ENCODE assay signal across 25 cellular contexts in genomic region chr15:85745525-85745924, GRCh38. TPM values are rescaled to one million over a fixed set of nuclear protein-coding genes. Genes with fewer than 3 reads are reported as not detected.
DNase-seq lines count a peak whose midpoint lies in the region; ATAC-seq and TF ChIP-seq lines count a peak whose summit lies in the region.
"Had no signal": no experiment of that assay in that cellular context is flagged by ENCODE, and none has a peak within 500 bp of the region (broad histone marks: within the 10 kb centered on the region; RNA-seq: fewer than 3 reads in every experiment).

No MANE protein-coding gene starts in this region.

- H3K9me3 ChIP-seq in RWPE2 (ENCODE audit: severe bottlenecking) (no peaks in the 10 kb centered on the region), trophoblast cell (ENCODE audit: insufficient read depth, low read depth, low read length) (no peaks in the 10 kb centered on the region)
- H3K9me3 ChIP-seq: A549, right lobe of liver, upper lobe of left lung had no signal

- no peak overlapping the region for H3K23ac ChIP-seq in trophoblast cell (ENCODE audit: low read length)

- H3K27me3 ChIP-seq in RWPE2 (ENCODE audit: insufficient read depth, poor library complexity, severe bottlenecking) (no peaks in the 10 kb centered on the region), trophoblast cell (ENCODE audit: insufficient read depth, low read length) (no peaks in the 10 kb centered on the region)
- H3K27me3 ChIP-seq: right lobe of liver, upper lobe of left lung had no signal

- H4K91ac ChIP-seq in trophoblast cell (ENCODE audit: low read depth, low read length): no peak overlapping the region

- H3K14ac ChIP-seq in trophoblast cell (ENCODE audit: low read length): no peak overlapping the region

- H3K79me2 ChIP-seq in trophoblast cell (ENCODE audit: control insufficient read depth, insufficient read depth, low read length, poor library complexity): no peaks in the 10 kb centered on the region
- H3K79me2 ChIP-seq: parathyroid adenoma had no signal

- TF ChIP-seq CTCF in RWPE2 (IDR thresholded peaks at IDR 0.05; ENCODE audit: poor library complexity, severe bottlenecking): no peak

- no peak overlapping the region for H3K27ac ChIP-seq in RWPE2 (ENCODE audit: poor library complexity, severe bottlenecking)
- H3K27ac ChIP-seq in trophoblast cell (ENCODE audit: low read depth, low read length): no peak overlapping the region
- H3K27ac ChIP-seq: A549, KMS-11, parathyroid adenoma, right lobe of liver had no signal

- no peak overlapping the region for H3K27ac Mint-ChIP-seq in activated T-cell treated with anti-CD3 and anti-CD28 coated beads, Interleukin-2, amount 50 U/mL, for 72 hours
- H3K27ac Mint-ChIP-seq: activated naive CD4-positive, alpha-beta T cell treated with anti-CD3 and anti-CD28 coated beads, Interleukin-2, amount 50 U/mL, for 24 hours; B cell; dendritic cell treated with granulocyte-macrophage colony-stimulating factor and Interleukin-4, amounts not matched to agents 40 ng/mL and 50 ng/mL, for 4 days had no signal

- peak; percentile 17 for DNase-seq in activated T-cell treated with anti-CD3 and anti-CD28 coated beads, Interleukin-2, amount 50 U/mL, for 1 hour
- DNase-seq in activated T-cell treated with anti-CD3 and anti-CD28 coated beads, Interleukin-2, amount 50 U/mL, for 72 hours: no peak
- peak; percentile 57 for DNase-seq in RWPE2 (ENCODE audit: low spot score)
- DNase-seq in left lobe of liver (ENCODE audit: low spot score): peak; percentile 39
- no peak for DNase-seq in trophoblast cell
- DNase-seq in HuH-7 (ENCODE audit: low spot score): no peak
- DNase-seq in middle frontal gyrus (ENCODE audit: extremely low spot score, low spot score): no peak
- DNase-seq: activated CD8-positive, alpha-beta T cell treated with anti-CD3 and anti-CD28 coated beads for 36 hours; caudate nucleus; GDM1; mesenchymal stem cell; naive B cell; NCI-H1436 treated with DMSO at 0.1 percent for 48 hours; NCI-H446 treated with DMSO at 0.1 percent for 48 hours; right lobe of liver; SHP77; stimulated activated CD4-positive, alpha-beta T cell treated with anti-CD3 and anti-CD28 coated beads, Interleukin-15, amount 100 ng/mL, for 24 hours had no signal

- H2BK120ac ChIP-seq in trophoblast cell (ENCODE audit: insufficient read depth, low read length, poor library complexity): no peak overlapping the region

- no peak overlapping the region for H2BK5ac ChIP-seq in trophoblast cell (ENCODE audit: low read depth, low read length, poor library complexity)

- peaks cover 4% of the 10 kb centered on the region for H3K4me1 Mint-ChIP-seq in activated T-cell treated with anti-CD3 and anti-CD28 coated beads, Interleukin-2, amount 50 U/mL, for 72 hours (ENCODE audit: low read depth)
- H3K4me1 Mint-ChIP-seq: activated naive CD4-positive, alpha-beta T cell treated with anti-CD3 and anti-CD28 coated beads, Interleukin-2, amount 50 U/mL, for 24 hours; B cell had no signal

- no peak overlapping the region for H3K4me3 Mint-ChIP-seq in activated T-cell treated with anti-CD3 and anti-CD28 coated beads, Interleukin-2, amount 50 U/mL, for 72 hours
- H3K4me3 Mint-ChIP-seq: activated CD8-positive, alpha-beta T cell treated with anti-CD3 and anti-CD28 coated beads for 36 hours; activated naive CD4-positive, alpha-beta T cell treated with anti-CD3 and anti-CD28 coated beads, Interleukin-2, amount 50 U/mL, for 24 hours; B cell; dendritic cell treated with granulocyte-macrophage colony-stimulating factor and Interleukin-4, amounts not matched to agents 40 ng/mL and 50 ng/mL, for 4 days; naive B cell had no signal

- H3K18ac ChIP-seq in trophoblast cell (ENCODE audit: low read length): no peak overlapping the region

- WGBS in trophoblast cell (ENCODE audit: extremely low coverage, insufficient coverage, insufficient read length): no CpG with 5 or more reads among the region's 9 CpGs

- no peak overlapping the region for H3K4me2 ChIP-seq in trophoblast cell (ENCODE audit: low read length)
- H3K4me2 ChIP-seq: A549, KMS-11 had no signal

- no peak overlapping the region for H2BK12ac ChIP-seq in trophoblast cell (ENCODE audit: low read length)

- H3K4me3 ChIP-seq in RWPE2 (ENCODE audit: severe bottlenecking): no peak overlapping the region
- H3K4me3 ChIP-seq in trophoblast cell (ENCODE audit: low read depth, low read length): peak overlapping the region; percentile 16
- H3K4me3 ChIP-seq: A549, right lobe of liver, upper lobe of left lung had no signal

- H2AFZ ChIP-seq in trophoblast cell (ENCODE audit: insufficient read depth, low read length, poor library complexity): no peak overlapping the region
- H2AFZ ChIP-seq: parathyroid adenoma had no signal

- H4K8ac ChIP-seq in trophoblast cell (ENCODE audit: low read depth, low read length): no peak overlapping the region

- no peaks in the 10 kb centered on the region for H3K27me3 Mint-ChIP-seq in activated T-cell treated with anti-CD3 and anti-CD28 coated beads, Interleukin-2, amount 50 U/mL, for 72 hours (ENCODE audit: low read depth)
- H3K27me3 Mint-ChIP-seq: activated CD8-positive, alpha-beta T cell treated with anti-CD3 and anti-CD28 coated beads for 36 hours; activated naive CD4-positive, alpha-beta T cell treated with anti-CD3 and anti-CD28 coated beads, Interleukin-2, amount 50 U/mL, for 24 hours; B cell; dendritic cell treated with granulocyte-macrophage colony-stimulating factor and Interleukin-4, amounts not matched to agents 40 ng/mL and 50 ng/mL, for 4 days; naive B cell had no signal

- no peak overlapping the region for H3K9ac ChIP-seq in trophoblast cell (ENCODE audit: low read length)
- H3K9ac ChIP-seq: KMS-11, parathyroid adenoma had no signal

- no peak overlapping the region for H3K4ac ChIP-seq in trophoblast cell (ENCODE audit: low read depth, low read length)

- H3K79me1 ChIP-seq in trophoblast cell (ENCODE audit: low read length): no peaks in the 10 kb centered on the region

- no peaks in the 10 kb centered on the region for H3K9me3 Mint-ChIP-seq in activated T-cell treated with anti-CD3 and anti-CD28 coated beads, Interleukin-2, amount 50 U/mL, for 72 hours
- H3K9me3 Mint-ChIP-seq: activated CD8-positive, alpha-beta T cell treated with anti-CD3 and anti-CD28 coated beads for 36 hours; activated naive CD4-positive, alpha-beta T cell treated with anti-CD3 and anti-CD28 coated beads, Interleukin-2, amount 50 U/mL, for 24 hours; dendritic cell treated with granulocyte-macrophage colony-stimulating factor and Interleukin-4, amounts not matched to agents 40 ng/mL and 50 ng/mL, for 4 days; naive B cell had no signal

- H4K12ac ChIP-seq in trophoblast cell (ENCODE audit: low read depth, low read length): no peak overlapping the region

- H3K4me1 ChIP-seq in RWPE2 (ENCODE audit: insufficient read depth, poor library complexity, severe bottlenecking) (no peaks in the 10 kb centered on the region), trophoblast cell (ENCODE audit: control insufficient read depth in 1 of 2, insufficient read depth in 2 of 2, low read length in 2 of 2) (no peaks in the 10 kb centered on the region)
- H3K4me1 ChIP-seq: A549, parathyroid adenoma had no signal

- H3K36me3 ChIP-seq in RWPE2 (ENCODE audit: low read depth) (peaks cover 60% of the 10 kb centered on the region), trophoblast cell (ENCODE audit: control insufficient read depth in 1 of 2, insufficient read depth in 2 of 2, low read length in 2 of 2) (peaks cover 52 to 66% of the 10 kb centered on the region in 2 experiments)

- no peak overlapping the region for H2AK5ac ChIP-seq in trophoblast cell (ENCODE audit: low read length)

- peaks cover 3 to 18% of the 10 kb centered on the region in 2 donors for H3K36me3 Mint-ChIP-seq in activated T-cell treated with anti-CD3 and anti-CD28 coated beads, Interleukin-2, amount 50 U/mL, for 72 hours (ENCODE audit: insufficient read depth in 2 of 2)

- no peak for ATAC-seq in activated T-cell treated with anti-CD3 and anti-CD28 coated beads, Interleukin-2, amount 50 U/mL, for 72 hours (replicated peaks in 1 of 2)
- ATAC-seq in RWPE2 (ENCODE audit: low read depth) (no peak), left lobe of liver (no peak), HG03045 (IDR thresholded peaks at IDR 0.05; ENCODE audit: unreplicated experiment) (no peak)
- ATAC-seq: activated CD8-positive, alpha-beta T cell treated with anti-CD3 and anti-CD28 coated beads for 36 hours had no signal

RNA-seq across cellular contexts. Expression of gene KLHL25, which starts 49.2 kb away (rescaled TPM):
- 1 to 10 TPM; 4.4 to 6.2 TPM for total RNA-seq in activated T-cell treated with anti-CD3 and anti-CD28 coated beads, Interleukin-2, amount 50 U/mL, for 72 hours
- 6.7 TPM for total RNA-seq in left lobe of liver
- 3.9 and 4.1 TPM in 2 replicates for polyA plus RNA-seq in trophoblast cell (2013)

Comparison
In these comparisons a context has a peak if more than half of its experiments do, and no peak if none do; other contexts are left out.
1. DNase-seq: peak in activated T-cell treated with anti-CD3 and anti-CD28 coated beads, Interleukin-2, amount 50 U/mL, for 1 hour (single experiment), RWPE2 (single experiment) and left lobe of liver (single experiment); none in activated T-cell treated with anti-CD3 and anti-CD28 coated beads, Interleukin-2, amount 50 U/mL, for 72 hours (0 of 2), trophoblast cell (0 of 2), HuH-7 (single experiment) and middle frontal gyrus (single experiment).